ENCODE assay signal across 7 cellular contexts in genomic region chr7:25603427-25603740, GRCh38.
A peak's percentile ranks its signal among the peaks of the same experiment; 100 is the strongest.
DNase-seq lines count a peak whose midpoint lies in the region; ATAC-seq and TF ChIP-seq lines count a peak whose summit lies in the region.
"Not testable (repeated sequence)": the region's sequence is repeated elsewhere in the genome, so short reads cannot be mapped to it uniquely, and the experiment has no call there.

No MANE protein-coding gene starts in this region.

- H3K9ac ChIP-seq in skeletal muscle satellite cell (ENCODE audit: low read depth, low read length), result not testable (repeated sequence)

- H3K4me1 ChIP-seq in RWPE2 (ENCODE audit: insufficient read depth, poor library complexity, severe bottlenecking); right atrium auricular region; naive thymus-derived CD4-positive, alpha-beta T cell (ENCODE audit: control insufficient read depth in 2 of 2, insufficient read depth in 2 of 2, low read length in 2 of 2); skeletal muscle satellite cell (ENCODE audit: control insufficient read depth, insufficient read depth, low read length): not testable (repeated sequence)

- ATAC-seq in RWPE2 (ENCODE audit: low read depth); naive thymus-derived CD4-positive, alpha-beta T cell: not testable (repeated sequence)

- not testable (repeated sequence) for H3K27me3 ChIP-seq in H7 (ENCODE audit: control insufficient read depth, insufficient read depth, low read length); RWPE2 (ENCODE audit: insufficient read depth, poor library complexity, severe bottlenecking); right atrium auricular region; naive thymus-derived CD4-positive, alpha-beta T cell (ENCODE audit: control insufficient read depth in 2 of 2, insufficient read depth in 2 of 2, low read length in 2 of 2); skeletal muscle satellite cell (ENCODE audit: control insufficient read depth, insufficient read depth, low read length)

- TF ChIP-seq CTCF in RWPE2 (IDR thresholded peaks at IDR 0.05; ENCODE audit: poor library complexity, severe bottlenecking); chondrocyte (IDR thresholded peaks at IDR 0.05); right atrium auricular region (IDR thresholded peaks at IDR 0.05): not testable (repeated sequence)

- H3K4me3 ChIP-seq in H7 (ENCODE audit: insufficient read depth, low read depth, low read length), result peak overlapping the region; percentile 35; the same call in 1 of the 2 replicates
- H3K4me3 ChIP-seq in RWPE2 (ENCODE audit: severe bottlenecking), result peak overlapping the region; percentile 31
- peak overlapping the region; percentile 44 to 53 for H3K4me3 ChIP-seq in right atrium auricular region
- H3K4me3 ChIP-seq in naive thymus-derived CD4-positive, alpha-beta T cell (ENCODE audit: low read length), result not testable (repeated sequence)
- H3K4me3 ChIP-seq in skeletal muscle satellite cell (ENCODE audit: low read length), result peak overlapping the region; percentile 49

- not testable (repeated sequence) for DNase-seq in H7; RWPE2 (ENCODE audit: low spot score); activated T-helper 1 cell treated with anti-CD3 and anti-CD28 coated beads, Interleukin-12 subunit alpha, Interleukin-12 subunit beta, Interleukin-2, Interleukin-4 antibody, amounts not matched to agents 30 ng/mL and 10 ng/mL and 1 ng/mL, durations not matched to agents 14 hours and 24 hours and 36 hours (ENCODE audit: low spot score); chondrocyte (ENCODE audit: low spot score); right atrium auricular region (ENCODE audit: low spot score)
- DNase-seq in naive thymus-derived CD4-positive, alpha-beta T cell, result peak in 2 of 9 donors; percentile 17 to 26

- POLR2A ChIA-PET in naive thymus-derived CD4-positive, alpha-beta T cell (lab: Charles Lee), result not testable (repeated sequence)

- not testable (repeated sequence) for H3K4me1 Mint-ChIP-seq in activated T-helper 1 cell treated with anti-CD3 and anti-CD28 coated beads, Interleukin-12 subunit alpha, Interleukin-12 subunit beta, Interleukin-2, Interleukin-4 antibody, amounts not matched to agents 30 ng/mL and 10 ng/mL and 1 ng/mL, durations not matched to agents 14 hours and 24 hours and 36 hours (ENCODE audit: low read depth); chondrocyte (ENCODE audit: low read depth); naive thymus-derived CD4-positive, alpha-beta T cell

- not testable (repeated sequence) for H3K36me3 Mint-ChIP-seq in activated T-helper 1 cell treated with anti-CD3 and anti-CD28 coated beads, Interleukin-12 subunit alpha, Interleukin-12 subunit beta, Interleukin-2, Interleukin-4 antibody, amounts not matched to agents 30 ng/mL and 10 ng/mL and 1 ng/mL, durations not matched to agents 14 hours and 24 hours and 36 hours (ENCODE audit: low read depth); chondrocyte (ENCODE audit: low read depth); naive thymus-derived CD4-positive, alpha-beta T cell

- H3K9me3 ChIP-seq in RWPE2 (ENCODE audit: severe bottlenecking); right atrium auricular region; naive thymus-derived CD4-positive, alpha-beta T cell (ENCODE audit: control insufficient read depth in 2 of 3, low read length in 3 of 3); skeletal muscle satellite cell (replicated peaks; ENCODE audit: low read length): not testable (repeated sequence)

- not testable (repeated sequence) for H3K27ac ChIP-seq in RWPE2 (ENCODE audit: poor library complexity, severe bottlenecking); naive thymus-derived CD4-positive, alpha-beta T cell (ENCODE audit: low read depth, low read length)
- peak overlapping the region in 1 of 2 donors; percentile 19 for H3K27ac ChIP-seq in right atrium auricular region

- not testable (repeated sequence) for H3K27ac Mint-ChIP-seq in activated T-helper 1 cell treated with anti-CD3 and anti-CD28 coated beads, Interleukin-12 subunit alpha, Interleukin-12 subunit beta, Interleukin-2, Interleukin-4 antibody, amounts not matched to agents 30 ng/mL and 10 ng/mL and 1 ng/mL, durations not matched to agents 14 hours and 24 hours and 36 hours; chondrocyte (ENCODE audit: unreplicated experiment)
- H3K27ac Mint-ChIP-seq in naive thymus-derived CD4-positive, alpha-beta T cell, result peak overlapping the region in 6 of 9 donors; percentile 25 to 65 (median 47)

- not testable (repeated sequence) for H3K4me2 ChIP-seq in skeletal muscle satellite cell (ENCODE audit: low read length)

- not testable (repeated sequence) for H3K27me3 Mint-ChIP-seq in activated T-helper 1 cell treated with anti-CD3 and anti-CD28 coated beads, Interleukin-12 subunit alpha, Interleukin-12 subunit beta, Interleukin-2, Interleukin-4 antibody, amounts not matched to agents 30 ng/mL and 10 ng/mL and 1 ng/mL, durations not matched to agents 14 hours and 24 hours and 36 hours (ENCODE audit: insufficient read depth); chondrocyte (ENCODE audit: low read depth)
- peaks cover 0 to 13% (median 0%) of the 10 kb centered on the region in 5 donors for H3K27me3 Mint-ChIP-seq in naive thymus-derived CD4-positive, alpha-beta T cell

- intact Hi-C loops in activated T-helper 1 cell treated with anti-CD3 and anti-CD28 coated beads, Interleukin-12 subunit alpha, Interleukin-12 subunit beta, Interleukin-2, Interleukin-4 antibody, amounts not matched to agents 30 ng/mL and 10 ng/mL and 1 ng/mL, durations not matched to agents 14 hours and 24 hours and 36 hours (cut with micrococcal nuclease); naive thymus-derived CD4-positive, alpha-beta T cell (cut with micrococcal nuclease): not testable (repeated sequence)

- CTCF ChIA-PET in naive thymus-derived CD4-positive, alpha-beta T cell (lab: Charles Lee), result not testable (repeated sequence)

- H3K4me3 Mint-ChIP-seq in activated T-helper 1 cell treated with anti-CD3 and anti-CD28 coated beads, Interleukin-12 subunit alpha, Interleukin-12 subunit beta, Interleukin-2, Interleukin-4 antibody, amounts not matched to agents 30 ng/mL and 10 ng/mL and 1 ng/mL, durations not matched to agents 14 hours and 24 hours and 36 hours, result peak overlapping the region; percentile 67
- peak overlapping the region; percentile 53 for H3K4me3 Mint-ChIP-seq in chondrocyte (ENCODE audit: unreplicated experiment)
- peak overlapping the region; percentile 63 to 84 (median 76) for H3K4me3 Mint-ChIP-seq in naive thymus-derived CD4-positive, alpha-beta T cell

- not testable (repeated sequence) for H3K9me3 Mint-ChIP-seq in activated T-helper 1 cell treated with anti-CD3 and anti-CD28 coated beads, Interleukin-12 subunit alpha, Interleukin-12 subunit beta, Interleukin-2, Interleukin-4 antibody, amounts not matched to agents 30 ng/mL and 10 ng/mL and 1 ng/mL, durations not matched to agents 14 hours and 24 hours and 36 hours; chondrocyte (ENCODE audit: low read depth); naive thymus-derived CD4-positive, alpha-beta T cell

- not testable (repeated sequence) for H3K36me3 ChIP-seq in H7 (replicated peaks; ENCODE audit: control insufficient read depth, insufficient read depth, low read length); RWPE2 (ENCODE audit: low read depth); right atrium auricular region; naive thymus-derived CD4-positive, alpha-beta T cell (ENCODE audit: control insufficient read depth in 2 of 3, insufficient read depth in 3 of 3, low read length in 3 of 3); skeletal muscle satellite cell (ENCODE audit: insufficient read depth, low read length)
